Comparison of ENCODE assay signal across 1 cellular context in the genomic region with DNA sequence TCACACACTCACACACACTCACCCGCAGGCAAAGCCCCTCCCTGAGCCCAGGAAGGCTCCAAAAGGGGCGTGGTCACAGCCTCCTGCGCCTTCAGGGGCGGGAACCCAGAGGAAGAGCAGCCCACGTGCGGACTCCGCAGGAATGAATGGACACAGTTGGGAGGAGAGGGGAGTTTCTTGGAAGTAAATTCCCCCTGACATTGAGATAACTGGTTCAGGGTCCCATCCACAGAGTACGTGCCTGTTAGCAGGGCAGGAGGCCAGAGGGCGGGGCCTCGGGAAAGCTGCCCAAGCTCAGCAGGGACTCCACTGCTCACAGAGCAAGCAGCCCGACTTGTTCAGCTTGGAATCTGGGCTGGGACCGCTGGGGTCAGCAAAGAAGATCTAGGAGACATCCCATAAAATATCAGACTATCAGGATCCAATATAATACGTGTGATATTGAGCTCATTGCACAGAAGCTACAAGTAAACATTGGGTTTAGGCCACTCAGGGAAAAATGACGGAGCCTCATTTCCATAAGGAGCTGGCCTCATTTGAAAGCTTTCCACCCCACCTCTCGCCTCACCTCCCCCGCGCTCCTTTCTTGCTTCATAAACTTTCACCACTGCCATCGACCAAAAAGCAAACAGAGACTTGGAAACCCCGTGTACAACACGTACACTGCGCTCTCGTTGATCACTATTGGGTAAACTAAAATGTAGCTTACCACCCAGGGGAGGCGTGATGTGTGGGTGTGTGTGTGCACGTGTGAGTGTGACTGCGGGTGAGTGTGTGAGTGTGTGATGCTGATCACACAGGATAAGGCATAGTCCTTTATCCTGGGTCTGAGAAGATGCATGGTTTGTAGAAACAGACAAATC.
TF ChIP-seq lines count a peak whose summit lies in the region.

No MANE protein-coding gene starts in this region.

TF ChIP-seq in HepG2, 621 proteins besides CTCF, POLR2A, EP300 and RAD21 (continued from another document and continues in another):
- TF ChIP-seq ZBTB26 (CRISPR knock-in tag; IDR thresholded peaks at IDR 0.05; ENCODE audit: borderline replicate concordance): 0 out of 2 replicates have a peak, but pooled peaks have one; percentile 12
- TF ChIP-seq ZFP36L2 (CRISPR knock-in tag; IDR thresholded peaks at IDR 0.05): no peak
- no peak for TF ChIP-seq U2AF2 (IDR thresholded peaks at IDR 0.05; ENCODE audit: low read depth, low read length)
- TF ChIP-seq, protein P1, sequence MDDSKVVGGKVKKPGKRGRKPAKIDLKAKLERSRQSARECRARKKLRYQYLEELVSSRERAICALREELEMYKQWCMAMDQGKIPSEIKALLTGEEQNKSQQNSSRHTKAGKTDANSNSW (CRISPR knock-in tag; IDR thresholded peaks at IDR 0.05; ENCODE audit: borderline replicate concordance): no peak
- peak; percentile 89 for TF ChIP-seq KLF9 (CRISPR knock-in tag; IDR thresholded peaks at IDR 0.05; ENCODE audit: low read depth)
- no peak for TF ChIP-seq CENPT (CRISPR knock-in tag; IDR thresholded peaks at IDR 0.05; ENCODE audit: low read depth)
- peak; percentile 50; the same call in 1 of the 2 replicates for TF ChIP-seq TARDBP (CRISPR knock-in tag; IDR thresholded peaks at IDR 0.05)
- no peak for TF ChIP-seq ZNF737 (CRISPR knock-in tag; IDR thresholded peaks at IDR 0.05; ENCODE audit: borderline replicate concordance)
- no peak for TF ChIP-seq ZNF543 (CRISPR knock-in tag; IDR thresholded peaks at IDR 0.05)
- 0 out of 2 replicates have a peak, but pooled peaks have one; percentile 21 for TF ChIP-seq TCF7 (IDR thresholded peaks at IDR 0.05; ENCODE audit: low read depth)
- TF ChIP-seq REST (IDR thresholded peaks at IDR 0.05; ENCODE audit: borderline replicate concordance in 1 of 2, low read depth in 1 of 2, low read length in 2 of 2): no peak
- TF ChIP-seq, protein P2, sequence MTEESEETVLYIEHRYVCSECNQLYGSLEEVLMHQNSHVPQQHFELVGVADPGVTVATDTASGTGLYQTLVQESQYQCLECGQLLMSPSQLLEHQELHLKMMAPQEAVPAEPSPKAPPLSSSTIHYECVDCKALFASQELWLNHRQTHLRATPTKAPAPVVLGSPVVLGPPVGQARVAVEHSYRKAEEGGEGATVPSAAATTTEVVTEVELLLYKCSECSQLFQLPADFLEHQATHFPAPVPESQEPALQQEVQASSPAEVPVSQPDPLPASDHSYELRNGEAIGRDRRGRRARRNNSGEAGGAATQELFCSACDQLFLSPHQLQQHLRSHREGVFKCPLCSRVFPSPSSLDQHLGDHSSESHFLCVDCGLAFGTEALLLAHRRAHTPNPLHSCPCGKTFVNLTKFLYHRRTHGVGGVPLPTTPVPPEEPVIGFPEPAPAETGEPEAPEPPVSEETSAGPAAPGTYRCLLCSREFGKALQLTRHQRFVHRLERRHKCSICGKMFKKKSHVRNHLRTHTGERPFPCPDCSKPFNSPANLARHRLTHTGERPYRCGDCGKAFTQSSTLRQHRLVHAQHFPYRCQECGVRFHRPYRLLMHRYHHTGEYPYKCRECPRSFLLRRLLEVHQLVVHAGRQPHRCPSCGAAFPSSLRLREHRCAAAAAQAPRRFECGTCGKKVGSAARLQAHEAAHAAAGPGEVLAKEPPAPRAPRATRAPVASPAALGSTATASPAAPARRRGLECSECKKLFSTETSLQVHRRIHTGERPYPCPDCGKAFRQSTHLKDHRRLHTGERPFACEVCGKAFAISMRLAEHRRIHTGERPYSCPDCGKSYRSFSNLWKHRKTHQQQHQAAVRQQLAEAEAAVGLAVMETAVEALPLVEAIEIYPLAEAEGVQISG (CRISPR knock-in tag; IDR thresholded peaks at IDR 0.05): peak; percentile 8; the same call in 1 of the 2 replicates
- TF ChIP-seq, protein P3, sequence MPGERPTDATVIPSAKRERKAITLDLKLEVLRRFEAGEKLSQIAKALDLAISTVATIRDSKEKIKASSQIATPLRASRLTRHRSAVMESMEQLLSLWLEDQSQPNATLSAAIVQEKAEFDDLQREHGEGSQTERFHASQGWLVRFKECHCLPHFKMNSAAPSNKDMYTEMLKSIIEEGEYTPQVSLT (CRISPR knock-in tag; IDR thresholded peaks at IDR 0.05; ENCODE audit: borderline replicate concordance, low read depth): 0 out of 2 replicates have a peak, but pooled peaks have one; percentile 31
- TF ChIP-seq TEF (CRISPR knock-in tag; IDR thresholded peaks at IDR 0.05): no peak
- TF ChIP-seq, protein P4, sequence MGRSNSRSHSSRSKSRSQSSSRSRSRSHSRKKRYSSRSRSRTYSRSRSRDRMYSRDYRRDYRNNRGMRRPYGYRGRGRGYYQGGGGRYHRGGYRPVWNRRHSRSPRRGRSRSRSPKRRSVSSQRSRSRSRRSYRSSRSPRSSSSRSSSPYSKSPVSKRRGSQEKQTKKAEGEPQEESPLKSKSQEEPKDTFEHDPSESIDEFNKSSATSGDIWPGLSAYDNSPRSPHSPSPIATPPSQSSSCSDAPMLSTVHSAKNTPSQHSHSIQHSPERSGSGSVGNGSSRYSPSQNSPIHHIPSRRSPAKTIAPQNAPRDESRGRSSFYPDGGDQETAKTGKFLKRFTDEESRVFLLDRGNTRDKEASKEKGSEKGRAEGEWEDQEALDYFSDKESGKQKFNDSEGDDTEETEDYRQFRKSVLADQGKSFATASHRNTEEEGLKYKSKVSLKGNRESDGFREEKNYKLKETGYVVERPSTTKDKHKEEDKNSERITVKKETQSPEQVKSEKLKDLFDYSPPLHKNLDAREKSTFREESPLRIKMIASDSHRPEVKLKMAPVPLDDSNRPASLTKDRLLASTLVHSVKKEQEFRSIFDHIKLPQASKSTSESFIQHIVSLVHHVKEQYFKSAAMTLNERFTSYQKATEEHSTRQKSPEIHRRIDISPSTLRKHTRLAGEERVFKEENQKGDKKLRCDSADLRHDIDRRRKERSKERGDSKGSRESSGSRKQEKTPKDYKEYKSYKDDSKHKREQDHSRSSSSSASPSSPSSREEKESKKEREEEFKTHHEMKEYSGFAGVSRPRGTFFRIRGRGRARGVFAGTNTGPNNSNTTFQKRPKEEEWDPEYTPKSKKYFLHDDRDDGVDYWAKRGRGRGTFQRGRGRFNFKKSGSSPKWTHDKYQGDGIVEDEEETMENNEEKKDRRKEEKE (IDR thresholded peaks at IDR 0.05): no peak
- peak; percentile 39; the same call in 1 of the 2 replicates for TF ChIP-seq NR0B2 (CRISPR knock-in tag; IDR thresholded peaks at IDR 0.05)
- TF ChIP-seq SSRP1 (CRISPR knock-in tag; IDR thresholded peaks at IDR 0.05): no peak
- no peak for TF ChIP-seq ZNF644 (CRISPR knock-in tag; IDR thresholded peaks at IDR 0.05; ENCODE audit: low read depth)
- no peak for TF ChIP-seq ETS1 (CRISPR knock-in tag; IDR thresholded peaks at IDR 0.05)
- 0 out of 2 replicates have a peak, but pooled peaks have one; percentile 30 for TF ChIP-seq ZSCAN31 (CRISPR knock-in tag; IDR thresholded peaks at IDR 0.05; ENCODE audit: low read depth)
- no peak; the same call in 1 of the 2 replicates for TF ChIP-seq ZFX (CRISPR knock-in tag; IDR thresholded peaks at IDR 0.05; ENCODE audit: low read depth)
- TF ChIP-seq EZH2 (conservative IDR thresholded peaks at IDR 0.05; ENCODE audit: low read depth, low read length): no peak
- TF ChIP-seq, protein P5, sequence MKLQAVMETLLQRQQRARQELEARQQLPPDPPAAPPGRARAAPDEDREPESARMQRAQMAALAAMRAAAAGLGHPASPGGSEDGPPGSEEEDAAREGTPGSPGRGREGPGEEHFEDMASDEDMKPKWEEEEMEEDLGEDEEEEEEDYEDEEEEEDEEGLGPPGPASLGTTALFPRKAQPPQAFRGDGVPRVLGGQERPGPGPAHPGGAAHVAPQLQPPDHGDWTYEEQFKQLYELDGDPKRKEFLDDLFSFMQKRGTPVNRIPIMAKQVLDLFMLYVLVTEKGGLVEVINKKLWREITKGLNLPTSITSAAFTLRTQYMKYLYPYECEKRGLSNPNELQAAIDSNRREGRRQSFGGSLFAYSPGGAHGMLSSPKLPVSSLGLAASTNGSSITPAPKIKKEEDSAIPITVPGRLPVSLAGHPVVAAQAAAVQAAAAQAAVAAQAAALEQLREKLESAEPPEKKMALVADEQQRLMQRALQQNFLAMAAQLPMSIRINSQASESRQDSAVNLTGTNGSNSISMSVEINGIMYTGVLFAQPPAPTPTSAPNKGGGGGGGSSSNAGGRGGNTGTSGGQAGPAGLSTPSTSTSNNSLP (IDR thresholded peaks at IDR 0.05; ENCODE audit: low read depth, low read length): no peak
- no peak for TF ChIP-seq E2F1 (CRISPR knock-in tag; IDR thresholded peaks at IDR 0.05)
- peak; percentile 99 for TF ChIP-seq ZBTB43 (CRISPR knock-in tag; conservative IDR thresholded peaks at IDR 0.05)
- no peak for TF ChIP-seq TSC22D2 (CRISPR knock-in tag; IDR thresholded peaks at IDR 0.05; ENCODE audit: borderline replicate concordance)
- no peak; the same call in none of the 2 replicates for TF ChIP-seq ZNF629 (CRISPR knock-in tag; conservative IDR thresholded peaks at IDR 0.05)
- TF ChIP-seq KAT8 (CRISPR knock-in tag; IDR thresholded peaks at IDR 0.05): peak; percentile 31; the same call in 1 of the 2 replicates
- TF ChIP-seq CENPX (CRISPR knock-in tag; IDR thresholded peaks at IDR 0.05): no peak
- TF ChIP-seq RFX3 (CRISPR knock-in tag; IDR thresholded peaks at IDR 0.05): no peak
- TF ChIP-seq NFE2L2 (IDR thresholded peaks at IDR 0.05; ENCODE audit: low read length): no peak
- no peak for TF ChIP-seq ZFP82 (CRISPR knock-in tag; IDR thresholded peaks at IDR 0.05; ENCODE audit: borderline replicate concordance)
- TF ChIP-seq SRY (CRISPR knock-in tag; IDR thresholded peaks at IDR 0.05): peak; percentile 81; the same call in 1 of the 2 replicates
- no peak for TF ChIP-seq SMARCC2 (IDR thresholded peaks at IDR 0.05)
